22 cellular contexts compared by ENCODE assay signal in genomic region chr3:4687596-4687995, GRCh38.
"Had no signal": no experiment of that assay in that cellular context is flagged by ENCODE, and none has a peak within 500 bp of the region (broad histone marks: within the 10 kb centered on the region; RNA-seq: fewer than 3 reads in every experiment).

No MANE protein-coding gene starts in this region.

- ATAC-seq: effector memory CD8-positive, alpha-beta T cell; gastroesophageal sphincter; left ventricle myocardium superior; naive thymus-derived CD4-positive, alpha-beta T cell; right cardiac atrium; stimulated activated effector memory CD8-positive, alpha-beta T cell treated with anti-CD3 and anti-CD28 coated beads, Interleukin-12 subunit alpha, Interleukin-12 subunit beta, amount 100 ng/mL, for 72 hours; stimulated activated naive CD8-positive, alpha-beta T cell treated with anti-CD3 and anti-CD28 coated beads, Interleukin-15, amount 100 ng/mL, for 72 hours had no signal

- H3K9me3 ChIP-seq: thoracic aorta had no signal

- H3K4me1 ChIP-seq: esophagus squamous epithelium, gastroesophageal sphincter, transverse colon had no signal

- H3K27me3 ChIP-seq: esophagus squamous epithelium, gastroesophageal sphincter, transverse colon had no signal

- H3K27ac Mint-ChIP-seq: dendritic cell treated with granulocyte-macrophage colony-stimulating factor and Interleukin-4, amounts not matched to agents 40 ng/mL and 50 ng/mL, for 4 days; effector memory CD8-positive, alpha-beta T cell; immature natural killer cell; naive thymus-derived CD4-positive, alpha-beta T cell; stimulated activated effector memory CD8-positive, alpha-beta T cell treated with anti-CD3 and anti-CD28 coated beads, Interleukin-12 subunit alpha, Interleukin-12 subunit beta, amount 100 ng/mL, for 72 hours; stimulated activated naive CD8-positive, alpha-beta T cell treated with anti-CD3 and anti-CD28 coated beads, Interleukin-15, amount 100 ng/mL, for 72 hours had no signal

- H3K27me3 Mint-ChIP-seq: dendritic cell treated with granulocyte-macrophage colony-stimulating factor and Interleukin-4, amounts not matched to agents 40 ng/mL and 50 ng/mL, for 4 days; effector memory CD8-positive, alpha-beta T cell; naive thymus-derived CD4-positive, alpha-beta T cell; stimulated activated naive CD8-positive, alpha-beta T cell treated with anti-CD3 and anti-CD28 coated beads, Interleukin-15, amount 100 ng/mL, for 72 hours had no signal

- H3K4me1 Mint-ChIP-seq: naive thymus-derived CD4-positive, alpha-beta T cell; nephron progenitor cell; stimulated activated effector memory CD8-positive, alpha-beta T cell treated with anti-CD3 and anti-CD28 coated beads, Interleukin-12 subunit alpha, Interleukin-12 subunit beta, amount 100 ng/mL, for 72 hours; stimulated activated naive CD8-positive, alpha-beta T cell treated with anti-CD3 and anti-CD28 coated beads, Interleukin-15, amount 100 ng/mL, for 72 hours had no signal

- H3K4me3 Mint-ChIP-seq: dendritic cell treated with granulocyte-macrophage colony-stimulating factor and Interleukin-4, amounts not matched to agents 40 ng/mL and 50 ng/mL, for 4 days; effector memory CD8-positive, alpha-beta T cell; immature natural killer cell; naive thymus-derived CD4-positive, alpha-beta T cell; nephron progenitor cell; stimulated activated effector memory CD8-positive, alpha-beta T cell treated with anti-CD3 and anti-CD28 coated beads, Interleukin-12 subunit alpha, Interleukin-12 subunit beta, amount 100 ng/mL, for 72 hours; stimulated activated naive CD8-positive, alpha-beta T cell treated with anti-CD3 and anti-CD28 coated beads, Interleukin-15, amount 100 ng/mL, for 72 hours had no signal

- DNase-seq: cerebellar nuclear complex; effector memory CD8-positive, alpha-beta T cell; esophagus squamous epithelium; foreskin fibroblast; glutamatergic neuron; immature natural killer cell; left colon; left ventricle myocardium superior; naive thymus-derived CD4-positive, alpha-beta T cell; nephron progenitor cell; right cardiac atrium; stimulated activated CD4-positive, alpha-beta T cell treated with anti-CD3 and anti-CD28 coated beads, Interleukin-4, amount 100 ng/mL, for 1 hour; stimulated activated CD8-positive, alpha-beta memory T cell treated with anti-CD3 and anti-CD28 coated beads, Interleukin-4, amount 100 ng/mL, for 48 hours; stimulated activated naive CD8-positive, alpha-beta T cell treated with anti-CD3 and anti-CD28 coated beads, Interleukin-15, amount 100 ng/mL, for 72 hours; substantia nigra; transverse colon had no signal

- H3K4me3 ChIP-seq: esophagus squamous epithelium, gastroesophageal sphincter, lung, thoracic aorta, transverse colon had no signal

- H3K27ac ChIP-seq: epithelial cell of prostate, thoracic aorta, transverse colon had no signal

- H3K9me3 Mint-ChIP-seq: effector memory CD8-positive, alpha-beta T cell; stimulated activated effector memory CD8-positive, alpha-beta T cell treated with anti-CD3 and anti-CD28 coated beads, Interleukin-12 subunit alpha, Interleukin-12 subunit beta, amount 100 ng/mL, for 72 hours had no signal
